Comparison of ENCODE assay signal across 8 cellular contexts in the genomic region with DNA sequence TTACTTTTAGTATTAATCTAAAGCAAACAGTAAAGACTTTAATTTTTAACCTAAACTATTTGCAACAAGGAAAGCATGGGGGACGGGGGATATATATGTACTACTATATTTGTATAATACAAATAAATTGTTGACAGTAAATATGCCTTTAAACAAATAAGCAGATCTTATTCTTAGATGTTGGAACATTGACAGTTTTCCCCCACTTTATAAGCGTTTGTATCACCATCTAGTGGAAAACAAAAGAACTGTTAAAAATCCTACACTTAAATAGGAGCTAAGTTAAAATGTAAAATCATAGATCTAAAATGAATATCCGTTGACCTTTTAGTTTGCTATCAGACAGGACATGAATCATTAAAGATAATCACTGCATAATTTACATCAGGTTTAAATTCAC. TPM values are rescaled to one million over a fixed set of nuclear protein-coding genes. Genes with fewer than 3 reads are reported as not detected.
A peak's percentile ranks its signal among the peaks of the same experiment; 100 is the strongest.
DNase-seq lines count a peak whose midpoint lies in the region; ATAC-seq, FAIRE-seq and TF ChIP-seq lines count a peak whose summit lies in the region.

No MANE protein-coding gene starts in this region.

- in situ Hi-C loops in K562 (cut with MboI) = no loop called here

- H3K4me3 ChIP-seq in K562 (no peak overlapping the region), right lobe of liver (no peak overlapping the region)

- no peaks in the 10 kb centered on the region for H3K27me3 Mint-ChIP-seq in activated CD4-positive, alpha-beta T cell treated with anti-CD3 and anti-CD28 coated beads, Interleukin-2, amount 10 ng/mL, durations not matched to agents 7 days and 5 days

- H3K36me3 Mint-ChIP-seq in activated CD4-positive, alpha-beta T cell treated with anti-CD3 and anti-CD28 coated beads, Interleukin-2, amount 10 ng/mL, durations not matched to agents 7 days and 5 days (ENCODE audit: low read depth) = peaks cover 23% of the 10 kb centered on the region

- H3K27ac Mint-ChIP-seq in activated CD4-positive, alpha-beta T cell treated with anti-CD3 and anti-CD28 coated beads, Interleukin-2, amount 10 ng/mL, durations not matched to agents 7 days and 5 days = no peak overlapping the region

- intact Hi-C loops in K562 (cut with micrococcal nuclease) (loop anchor here (5.0 kb wide), 2 partner anchors 136 to 186 kb away; no protein-coding TSS in a partner anchor), right lobe of liver (cut with DNase I) (loop anchor here in 1 of 2 donors (10.0 kb wide), 1 partner anchor 138 kb away; no protein-coding TSS in a partner anchor)

- CTCF ChIA-PET in K562 (lab: Yijun Ruan, JAX; ENCODE audit: low intra/inter-chr PET ratio) = interaction anchor here (0.6 to 2.2 kb wide), 9 partner anchors 19 to 935 kb away, joined by 3 to 17 read pairs (median 4); no protein-coding TSS in a partner anchor
- CTCF ChIA-PET in activated CD4-positive, alpha-beta T cell treated with anti-CD3 and anti-CD28 coated beads, Interleukin-2, amount 10 ng/mL, durations not matched to agents 7 days and 5 days (lab: Charles Lee) = interaction anchor here (1.0 to 1.7 kb wide), 6 partner anchors 13 to 185 kb away, joined by 3 to 7 read pairs (median 4); no protein-coding TSS in a partner anchor

- H3K9me3 ChIP-seq in K562 (replicated peaks; ENCODE audit: control insufficient read depth, insufficient read depth, low read depth, low read length) (no peaks in the 10 kb centered on the region), right lobe of liver (no peaks in the 10 kb centered on the region)

- TF ChIP-seq POLR2A in K562 (conservative IDR thresholded peaks at IDR 0.05) (no peak), right lobe of liver (IDR thresholded peaks at IDR 0.05) (no peak)

- no TSS peak for BruUV-seq in K562 (replicated peaks; lab: Mats Ljungman, UMichigan)

- ATAC-seq in K562 (peak; percentile 59; the same call in 1 of the 3 replicates), right lobe of liver (peak; percentile 36 to 59 (median 46)), HG03378 (IDR thresholded peaks at IDR 0.05; ENCODE audit: unreplicated experiment) (no peak), HG03045 (IDR thresholded peaks at IDR 0.05; ENCODE audit: unreplicated experiment) (no peak), GM18907 (IDR thresholded peaks at IDR 0.05; ENCODE audit: unreplicated experiment) (no peak)

- H3K27ac ChIP-seq in K562 (ENCODE audit: extremely low read depth, low read depth, low read length) (no peak overlapping the region), right lobe of liver (no peak overlapping the region)

- no peak overlapping the region for H3K4me2 ChIP-seq in K562 (ENCODE audit: insufficient read depth, low read length)

- peaks cover 80% of the 10 kb centered on the region for H3K36me3 ChIP-seq in K562 (ENCODE audit: control insufficient read depth, insufficient read depth, low read length)
- peaks cover 0 to 3% (median 0%) of the 10 kb centered on the region in 4 donors for H3K36me3 ChIP-seq in right lobe of liver

- no peak for TF ChIP-seq EP300 in K562 (IDR thresholded peaks at IDR 0.05; ENCODE audit: low read length)

- no peak overlapping the region for H3K9ac ChIP-seq in K562 (ENCODE audit: insufficient read depth in 1 of 2, low read depth in 2 of 2, low read length in 2 of 2)

- H3K4me1 Mint-ChIP-seq in activated CD4-positive, alpha-beta T cell treated with anti-CD3 and anti-CD28 coated beads, Interleukin-2, amount 10 ng/mL, durations not matched to agents 7 days and 5 days = peaks cover 7% of the 10 kb centered on the region

- peak; percentile 37 for DNase-seq in EL
- peak; percentile 54 for DNase-seq in LHCN-M2 (ENCODE audit: low read depth)
- DNase-seq in K562 (ENCODE audit: extremely low read depth in 1 of 4, low spot score in 3 of 4) = peak in 2 of 4 experiments; percentile 18 to 19
- DNase-seq in right lobe of liver = no peak
- no peak for DNase-seq in activated CD4-positive, alpha-beta T cell treated with anti-CD3 and anti-CD28 coated beads, Interleukin-2, amount 10 ng/mL, durations not matched to agents 7 days and 5 days

- POLR2A ChIA-PET in K562 (lab: Yijun Ruan, JAX) = interaction anchor here (0.7 to 1.5 kb wide), 2 partner anchors 12 to 109 kb away, joined by 3 to 4 read pairs; no protein-coding TSS in a partner anchor
- POLR2A ChIA-PET in activated CD4-positive, alpha-beta T cell treated with anti-CD3 and anti-CD28 coated beads, Interleukin-2, amount 10 ng/mL, durations not matched to agents 7 days and 5 days (lab: Charles Lee) = no interaction called here

- peak; percentile 78 for TF ChIP-seq RAD21 in K562 (CRISPR knock-in tag; conservative IDR thresholded peaks at IDR 0.05 in 1 of 2, IDR thresholded peaks at IDR 0.05 in 1 of 2)

- no peaks in the 10 kb centered on the region for H3K9me1 ChIP-seq in K562 (ENCODE audit: control insufficient read depth, insufficient read depth, low read length)

- FAIRE-seq in K562 (lab: Jason Lieb, UNC) = no peak

- no peak overlapping the region for H2AFZ ChIP-seq in K562 (ENCODE audit: low read depth, low read length)

- TF ChIP-seq CTCF in K562 (IDR thresholded peaks at IDR 0.05 in 2 of 3, conservative IDR thresholded peaks at IDR 0.05 in 1 of 3; ENCODE audit: insufficient read depth in 2 of 3, low read depth in 1 of 3, low read length in 3 of 3) (peak in 2 of 3 experiments; percentile 35 to 71; a peak in 3 of 6 replicates), right lobe of liver (IDR thresholded peaks at IDR 0.05) (peak; percentile 50 to 75 (median 63))

- no peaks in the 10 kb centered on the region for H3K9me3 Mint-ChIP-seq in activated CD4-positive, alpha-beta T cell treated with anti-CD3 and anti-CD28 coated beads, Interleukin-2, amount 10 ng/mL, durations not matched to agents 7 days and 5 days

- H3K4me1 ChIP-seq in K562 (replicated peaks in 1 of 2; ENCODE audit: control insufficient read depth in 2 of 2, insufficient read depth in 2 of 2, low read length in 2 of 2) = no peaks in the 10 kb centered on the region
- H3K4me1 ChIP-seq in right lobe of liver = no peaks in the 10 kb centered on the region

- WGBS in K562 (ENCODE audit: insufficient coverage, low coverage, missing lambda C conversion rate) = 31% methylated on average over 3 of the region's 3 CpGs
- WGBS in right lobe of liver (ENCODE audit: insufficient coverage, low coverage, low lambda C conversion rate, missing lambda C conversion rate) = 8% methylated on average over 3 of the region's 3 CpGs

- no peaks in the 10 kb centered on the region for H3K27me3 ChIP-seq in K562 (ENCODE audit: control insufficient read depth in 2 of 2, insufficient read depth in 2 of 2, low read length in 2 of 2)
- no peaks in the 10 kb centered on the region for H3K27me3 ChIP-seq in right lobe of liver

- H3K4me3 Mint-ChIP-seq in activated CD4-positive, alpha-beta T cell treated with anti-CD3 and anti-CD28 coated beads, Interleukin-2, amount 10 ng/mL, durations not matched to agents 7 days and 5 days = no peak overlapping the region

- H3K79me2 ChIP-seq in K562 (ENCODE audit: control insufficient read depth, insufficient read depth, low read length) = no peaks in the 10 kb centered on the region

- H4K20me1 ChIP-seq in K562 (replicated peaks; ENCODE audit: control insufficient read depth, insufficient read depth, low read length) = no peaks in the 10 kb centered on the region

TF ChIP-seq in K562, 482 proteins besides CTCF, POLR2A, EP300 and RAD21 (continues in another document):
- TF ChIP-seq DMBX1 (CRISPR knock-in tag; IDR thresholded peaks at IDR 0.05; ENCODE audit: borderline replicate concordance) (no peak), POLR2H (tag; IDR thresholded peaks at IDR 0.05; ENCODE audit: low read depth) (0 out of 2 replicates have a peak, but pooled peaks have one; percentile 26), HOXB6 (CRISPR knock-in tag; IDR thresholded peaks at IDR 0.05; ENCODE audit: borderline replicate concordance) (no peak), SMC3 (conservative IDR thresholded peaks at IDR 0.05; ENCODE audit: insufficient read depth, low read depth, low read length) (0 out of 2 replicates have a peak, but pooled peaks have one; percentile 20), NFIC (IDR thresholded peaks at IDR 0.05) (peak; percentile 60)
- TF ChIP-seq, protein P1, sequence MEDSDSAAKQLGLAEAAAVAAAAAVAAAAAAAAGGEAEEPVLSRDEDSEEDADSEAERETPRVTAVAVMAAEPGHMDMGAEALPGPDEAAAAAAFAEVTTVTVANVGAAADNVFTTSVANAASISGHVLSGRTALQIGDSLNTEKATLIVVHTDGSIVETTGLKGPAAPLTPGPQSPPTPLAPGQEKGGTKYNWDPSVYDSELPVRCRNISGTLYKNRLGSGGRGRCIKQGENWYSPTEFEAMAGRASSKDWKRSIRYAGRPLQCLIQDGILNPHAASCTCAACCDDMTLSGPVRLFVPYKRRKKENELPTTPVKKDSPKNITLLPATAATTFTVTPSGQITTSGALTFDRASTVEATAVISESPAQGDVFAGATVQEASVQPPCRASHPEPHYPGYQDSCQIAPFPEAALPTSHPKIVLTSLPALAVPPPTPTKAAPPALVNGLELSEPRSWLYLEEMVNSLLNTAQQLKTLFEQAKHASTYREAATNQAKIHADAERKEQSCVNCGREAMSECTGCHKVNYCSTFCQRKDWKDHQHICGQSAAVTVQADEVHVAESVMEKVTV (CRISPR knock-in tag; IDR thresholded peaks at IDR 0.05) = peak; percentile 41; the same call in 1 of the 2 replicates

RNA-seq across cellular contexts. Expression of a gene that starts 50.0 kb away (rescaled TPM):
- total RNA-seq in LHCN-M2 (2014; rRNA removed) (49.6 and 63.9 TPM in 2 replicates), K562 (2014; rRNA removed) (34.7 and 34.8 TPM in 2 replicates), K562 (2014; rRNA removed; fragmentation: Illumina TruSeq; extraction: Trizol) (63.1 and 71.3 TPM in 2 replicates), K562 (2015; rRNA removed; fragmentation: Illumina TruSeq; extraction: Trizol) (49.6 and 51.5 TPM in 2 replicates), K562 (2021) (48.9 and 52.4 TPM in 2 replicates), right lobe of liver (10 to 100 TPM in 5 of 6 experiments, 1 to 10 TPM in 1; 8.3 to 24.9 (median 12.4) TPM)
- 8.3 TPM for polyA plus RNA-seq in LHCN-M2 (2012)
- total RNA-seq in K562 (2011; cell fraction: chromatin; rRNA removed; ENCODE audit: low replicate concordance) = 27.9 and 67.2 TPM in 2 replicates
- total RNA-seq in K562 (2011; cell fraction: nucleolus; rRNA removed) = 10.7 and 16.6 TPM in 2 replicates
- 29.2 and 30.0 TPM in 2 replicates for total RNA-seq in K562 (2011; cell fraction: nucleoplasm; rRNA removed)
- polyA plus RNA-seq in K562 (2011; rRNA removed) (31.0 and 54.5 TPM in 2 replicates), K562 (2014; fragmentation: Illumina TruSeq; extraction: Trizol) (42.2 and 51.2 TPM in 2 replicates), K562 (2014; fragmentation: Nextera tagmentation; extraction: Ambion mirVana) (10 to 100 TPM; 28.4 to 45.6 TPM), K562 (2014; rRNA removed) (30.7 and 38.0 TPM in 2 replicates)
- 8.7 and 13.6 TPM in 2 replicates for polyA plus RNA-seq in K562 (2011; cell fraction: cytosol; rRNA removed)
- 13.1 and 14.4 TPM in 2 replicates for polyA plus RNA-seq in K562 (2011; cell fraction: nucleus; rRNA removed)
- 33.5 and 36.3 TPM in 2 replicates for polyA plus RNA-seq in K562 (2012)
- polyA minus RNA-seq in K562 (2011; rRNA and poly(A)+ RNA removed) = 50.4 and 62.6 TPM in 2 replicates
- 18.8 and 22.4 TPM in 2 replicates for polyA minus RNA-seq in K562 (2011; cell fraction: cytosol; rRNA and poly(A)+ RNA removed)
- polyA minus RNA-seq in K562 (2011; cell fraction: nucleus; rRNA and poly(A)+ RNA removed) = 17.2 and 27.7 TPM in 2 replicates
- total RNA-seq in activated CD4-positive, alpha-beta T cell treated with anti-CD3 and anti-CD28 coated beads, Interleukin-2, amount 10 ng/mL, durations not matched to agents 7 days and 5 days = 10 to 100 TPM; 63.3 to 66.2 TPM

Comparison
In these comparisons a context has a peak if more than half of its experiments do, and no peak if none do; other contexts are left out.
1. DNase-seq: peak in EL (single experiment) and LHCN-M2 (single experiment); none in right lobe of liver (0 of 3) and activated CD4-positive, alpha-beta T cell treated with anti-CD3 and anti-CD28 coated beads, Interleukin-2, amount 10 ng/mL, durations not matched to agents 7 days and 5 days (single experiment).
2. ATAC-seq: peak in K562 (single experiment) and right lobe of liver (4 of 4); none in HG03378 (single experiment), HG03045 (single experiment) and GM18907 (single experiment).